In genomic region chr6:30614044-30614842, GRCh38 we compare ENCODE assay signal across 8 cellular contexts. TPM values are rescaled to one million over a fixed set of nuclear protein-coding genes. Genes with fewer than 3 reads are reported as not detected.
DNase-seq lines count a peak whose midpoint lies in the region; ATAC-seq and TF ChIP-seq lines count a peak whose summit lies in the region.

No MANE protein-coding gene starts in this region.

- no peak for DNase-seq in AG04449 (ENCODE audit: low read depth, low spot score)
- DNase-seq in body of pancreas = no peak
- no peak for DNase-seq in mucosa of descending colon
- DNase-seq in GDM1 (lab: John Stamatoyannopoulos, UW) = no peak
- no peak for DNase-seq in omental fat pad (ENCODE audit: low spot score)
- DNase-seq in GM13976 (ENCODE audit: low spot score) = no peak
- no peak for DNase-seq in NCI-H1092 treated with DMSO at 0.1 percent for 48 hours (lab: John Stamatoyannopoulos, UW)

- H3K36me3 ChIP-seq in HUES48 (ENCODE audit: control insufficient read depth, insufficient read depth, low read length) (peaks cover 51% of the 10 kb centered on the region), body of pancreas (replicated peaks in 1 of 2; ENCODE audit: insufficient read depth in 1 of 2, low read depth in 2 of 2) (peaks cover 0 to 2% of the 10 kb centered on the region in 2 donors), mucosa of descending colon (ENCODE audit: low read depth) (no peaks in the 10 kb centered on the region)

- no peak for ATAC-seq in body of pancreas
- no peak for ATAC-seq in mucosa of descending colon
- ATAC-seq in omental fat pad (ENCODE audit: low FRiP score) = no peak

- in situ Hi-C loops in GM13976 (cut with MboI; ENCODE audit: low sequenced_read_pairs, unreplicated experiment) = no loop called here

- H3K9me3 ChIP-seq in HUES48 (ENCODE audit: control insufficient read depth, insufficient read depth, low read length) = no peaks in the 10 kb centered on the region
- H3K9me3 ChIP-seq in body of pancreas = no peaks in the 10 kb centered on the region
- H3K9me3 ChIP-seq in mucosa of descending colon = no peaks in the 10 kb centered on the region

- peak overlapping the region; percentile 95 for H3K27ac ChIP-seq in HUES48 (ENCODE audit: low read depth, low read length)
- H3K27ac ChIP-seq in body of pancreas = peak overlapping the region; percentile 78 to 97 (median 96)

- no peak for TF ChIP-seq POLR2A in body of pancreas (IDR thresholded peaks at IDR 0.05)

- CTCF ChIA-PET in AG04449 (lab: Yijun Ruan, JAX) = interaction anchor here (0.5 to 4.1 kb wide), 5 partner anchors 10 to 108 kb away, joined by 3 to 28 read pairs (median 3); no protein-coding TSS in a partner anchor

- WGBS in body of pancreas, 2 donors = 11 to 12% methylated on average over 8 of the region's 8 CpGs

- POLR2A ChIA-PET in AG04449 (lab: Yijun Ruan, JAX) = interaction anchor here (0.6 to 3.0 kb wide), 15 partner anchors 10 to 270 kb away, joined by 3 to 20 read pairs (median 4); no protein-coding TSS in a partner anchor

- peak overlapping the region; percentile 53 for H3K4me3 ChIP-seq in AG04449 (ENCODE audit: low read depth, low read length)
- H3K4me3 ChIP-seq in HUES48 (ENCODE audit: low read depth, low read length) = peak overlapping the region; percentile 89
- peak overlapping the region; percentile 7 to 24 for H3K4me3 ChIP-seq in body of pancreas
- peak overlapping the region; percentile 2 for H3K4me3 ChIP-seq in mucosa of descending colon

- H3K27me3 ChIP-seq in HUES48 (ENCODE audit: control insufficient read depth, insufficient read depth, low read length) = no peaks in the 10 kb centered on the region
- H3K27me3 ChIP-seq in body of pancreas = no peaks in the 10 kb centered on the region

- H3K4me1 ChIP-seq in HUES48 (ENCODE audit: control insufficient read depth, insufficient read depth, low read length) (peaks cover 14% of the 10 kb centered on the region), body of pancreas (peaks cover 56% of the 10 kb centered on the region), mucosa of descending colon (ENCODE audit: low read depth) (peaks cover 34% of the 10 kb centered on the region)

- intact Hi-C loops in body of pancreas (cut with DNase I) (no loop called here), mucosa of descending colon (cut with DNase I, micrococcal nuclease) (no loop called here)

- H3K9ac ChIP-seq in HUES48 (ENCODE audit: low read depth, low read length) = peak overlapping the region; percentile 67

- TF ChIP-seq CTCF in AG04449 (IDR thresholded peaks at IDR 0.05; ENCODE audit: insufficient read depth, low read length, missing control alignments) = no peak
- TF ChIP-seq CTCF in body of pancreas (IDR thresholded peaks at IDR 0.05) = no peak
- TF ChIP-seq CTCF in mucosa of descending colon (IDR thresholded peaks at IDR 0.05) = no peak
- TF ChIP-seq CTCF in omental fat pad (IDR thresholded peaks at IDR 0.05) = no peak
- TF ChIP-seq CTCF in GM13976 (IDR thresholded peaks at IDR 0.05; ENCODE audit: borderline replicate concordance, control extremely low read depth, extremely low read depth, insufficient read depth, missing control alignments) = no peak

RNA-seq across cellular contexts. Expression of gene PPP1R10, which starts 2.8 kb away (rescaled TPM):
- total RNA-seq in body of pancreas (10 to 100 TPM; 36.1 to 48.1 TPM), mucosa of descending colon (10 to 100 TPM; 68.5 to 80.3 (median 79.2) TPM), omental fat pad (10 to 100 TPM; 26.3 to 89.4 (median 42.0) TPM)

RNA-seq across cellular contexts. Expression of gene MRPS18B, which starts 3.4 kb away (rescaled TPM):
- total RNA-seq in body of pancreas = 10 to 100 TPM; 26.4 to 35.5 TPM
- 10 to 100 TPM; 38.2 to 63.7 (median 51.1) TPM for total RNA-seq in mucosa of descending colon
- 10 to 100 TPM; 35.7 to 67.4 (median 43.0) TPM for total RNA-seq in omental fat pad

RNA-seq across cellular contexts. Expression of gene ATAT1, which starts 12.4 kb away (rescaled TPM):
- 1 to 10 TPM; 2.0 to 5.4 TPM for total RNA-seq in body of pancreas
- total RNA-seq in mucosa of descending colon = 10 to 100 TPM; 10.6 to 18.4 (median 12.7) TPM
- total RNA-seq in omental fat pad = 1 to 10 TPM; 3.2 to 7.1 (median 5.8) TPM

RNA-seq across cellular contexts. Expression of gene C6orf136, which starts 32.7 kb away (rescaled TPM):
- 10 to 100 TPM in 1 of 2 donors, 1 to 10 TPM in 1; 7.3 to 28.3 TPM for total RNA-seq in body of pancreas
- total RNA-seq in mucosa of descending colon = 10 to 100 TPM; 46.5 to 88.8 (median 61.8) TPM
- 10 to 100 TPM in 1 of 4 donors, 1 to 10 TPM in 3; 4.7 to 11.2 (median 7.3) TPM for total RNA-seq in omental fat pad

RNA-seq across cellular contexts. Expression of gene ABCF1, which starts 43.0 kb away (rescaled TPM):
- total RNA-seq in body of pancreas = 10 to 100 TPM; 27.0 to 37.6 TPM
- total RNA-seq in mucosa of descending colon = 10 to 100 TPM; 43.0 to 56.0 (median 45.8) TPM
- 10 to 100 TPM; 34.4 to 86.0 (median 51.1) TPM for total RNA-seq in omental fat pad

Comparison
In these comparisons a context has a peak if more than half of its experiments do, and no peak if none do; other contexts are left out.
1. H3K4me3 ChIP-seq: peak in every context shown above with its lines; median percentile 89 in HUES48; 53 in AG04449; 16 in body of pancreas; 2 in mucosa of descending colon.